8 cellular contexts compared by ENCODE assay signal in genomic region chr4:6278801-6279197, GRCh38. TPM values are rescaled to one million over a fixed set of nuclear protein-coding genes. Genes with fewer than 3 reads are reported as not detected.
DNase-seq lines count a peak whose midpoint lies in the region; ATAC-seq lines count a peak whose summit lies in the region.

No MANE protein-coding gene starts in this region.

- no peaks in the 10 kb centered on the region for H3K27me3 Mint-ChIP-seq in CD4-positive, alpha-beta memory T cell

- peak in 1 of 5 donors; percentile 3 for DNase-seq in CD4-positive, alpha-beta memory T cell
- peak in 1 of 2 donors; percentile 55 for DNase-seq in stimulated activated effector memory CD8-positive, alpha-beta T cell treated with anti-CD3 and anti-CD28 coated beads, Interleukin-12 subunit alpha, Interleukin-12 subunit beta, amount 100 ng/mL, for 72 hours (ENCODE audit: low spot score in 2 of 2)
- no peak for DNase-seq in NCI-H2227 (lab: John Stamatoyannopoulos, UW; ENCODE audit: unreplicated experiment)
- no peak for DNase-seq in NCI-H2029 (lab: John Stamatoyannopoulos, UW)
- DNase-seq in hepatic stellate cell (ENCODE audit: low spot score), result no peak

- peaks cover 4 to 16% (median 9%) of the 10 kb centered on the region in 4 donors for H3K4me1 Mint-ChIP-seq in CD4-positive, alpha-beta memory T cell
- H3K4me1 Mint-ChIP-seq in stimulated activated effector memory CD8-positive, alpha-beta T cell treated with anti-CD3 and anti-CD28 coated beads, Interleukin-12 subunit alpha, Interleukin-12 subunit beta, amount 100 ng/mL, for 72 hours, result peaks cover 17% of the 10 kb centered on the region

- H3K36me3 Mint-ChIP-seq in CD4-positive, alpha-beta memory T cell, result peaks cover 0 to 3% of the 10 kb centered on the region in 2 donors
- H3K36me3 Mint-ChIP-seq in stimulated activated effector memory CD8-positive, alpha-beta T cell treated with anti-CD3 and anti-CD28 coated beads, Interleukin-12 subunit alpha, Interleukin-12 subunit beta, amount 100 ng/mL, for 72 hours, result no peaks in the 10 kb centered on the region

- no peaks in the 10 kb centered on the region for H3K36me3 ChIP-seq in CD4-positive, alpha-beta memory T cell (ENCODE audit: insufficient read depth, low read length)
- H3K36me3 ChIP-seq in esophagus (ENCODE audit: control insufficient read depth in 2 of 2, insufficient read depth in 2 of 2, low read length in 1 of 2), result peaks cover 0 to 3% of the 10 kb centered on the region in 2 donors

- peak; percentile 92 for ATAC-seq in GM19455 (IDR thresholded peaks at IDR 0.05; ENCODE audit: unreplicated experiment)
- peak; percentile 90 for ATAC-seq in HG03457 (IDR thresholded peaks at IDR 0.05; ENCODE audit: unreplicated experiment)
- peak; percentile 73 for ATAC-seq in stimulated activated effector memory CD8-positive, alpha-beta T cell treated with anti-CD3 and anti-CD28 coated beads, Interleukin-12 subunit alpha, Interleukin-12 subunit beta, amount 100 ng/mL, for 72 hours

- intact Hi-C loops in CD4-positive, alpha-beta memory T cell (cut with micrococcal nuclease), result no loop called here

- no peak overlapping the region for H3K27ac ChIP-seq in CD4-positive, alpha-beta memory T cell (ENCODE audit: low read depth, low read length)
- H3K27ac ChIP-seq in esophagus (ENCODE audit: low read depth in 2 of 2, low read length in 1 of 2), result peak overlapping the region; percentile 22 to 53

- H3K9me3 ChIP-seq in CD4-positive, alpha-beta memory T cell (ENCODE audit: control insufficient read depth in 1 of 2, low read length in 2 of 2), result no peaks in the 10 kb centered on the region
- H3K9me3 ChIP-seq in esophagus (ENCODE audit: control insufficient read depth in 2 of 2, insufficient read depth in 1 of 2, low read depth in 1 of 2, low read length in 1 of 2), result no peaks in the 10 kb centered on the region

- no peaks in the 10 kb centered on the region for H3K27me3 ChIP-seq in CD4-positive, alpha-beta memory T cell (ENCODE audit: insufficient read depth, low read length)
- H3K27me3 ChIP-seq in esophagus (ENCODE audit: control insufficient read depth in 1 of 2, insufficient read depth in 2 of 2, low read length in 2 of 2), result no peaks in the 10 kb centered on the region

- no peaks in the 10 kb centered on the region for H3K9me3 Mint-ChIP-seq in CD4-positive, alpha-beta memory T cell
- no peaks in the 10 kb centered on the region for H3K9me3 Mint-ChIP-seq in stimulated activated effector memory CD8-positive, alpha-beta T cell treated with anti-CD3 and anti-CD28 coated beads, Interleukin-12 subunit alpha, Interleukin-12 subunit beta, amount 100 ng/mL, for 72 hours

- H3K4me3 ChIP-seq in CD4-positive, alpha-beta memory T cell (ENCODE audit: low read length in 2 of 2), result no peak overlapping the region
- H3K4me3 ChIP-seq in esophagus (ENCODE audit: low read depth in 1 of 2, low read length in 2 of 2), result no peak overlapping the region

- peak overlapping the region in 3 of 7 donors; percentile 51 to 79 (median 61) for H3K27ac Mint-ChIP-seq in CD4-positive, alpha-beta memory T cell
- peak overlapping the region; percentile 45 for H3K27ac Mint-ChIP-seq in stimulated activated effector memory CD8-positive, alpha-beta T cell treated with anti-CD3 and anti-CD28 coated beads, Interleukin-12 subunit alpha, Interleukin-12 subunit beta, amount 100 ng/mL, for 72 hours

- POLR2A ChIA-PET in CD4-positive, alpha-beta memory T cell (lab: Charles Lee; ENCODE audit: partially characterized antibody), result interaction anchor here (1.2 kb wide), 1 partner anchor 9 kb away, joined by 5 read pairs; the partner anchor contains the start of gene WFS1

- peak overlapping the region in 6 of 8 donors; percentile 22 to 73 (median 42) for H3K4me3 Mint-ChIP-seq in CD4-positive, alpha-beta memory T cell
- peak overlapping the region; percentile 27 for H3K4me3 Mint-ChIP-seq in stimulated activated effector memory CD8-positive, alpha-beta T cell treated with anti-CD3 and anti-CD28 coated beads, Interleukin-12 subunit alpha, Interleukin-12 subunit beta, amount 100 ng/mL, for 72 hours

- CTCF ChIA-PET in CD4-positive, alpha-beta memory T cell (lab: Charles Lee; ENCODE audit: partially characterized antibody), result interaction anchor here (1.1 to 2.1 kb wide), 4 partner anchors 14 to 53 kb away, joined by 3 to 5 read pairs (median 4); no protein-coding TSS in a partner anchor

- H3K4me1 ChIP-seq in CD4-positive, alpha-beta memory T cell (ENCODE audit: insufficient read depth, low read length), result peaks cover 14% of the 10 kb centered on the region
- H3K4me1 ChIP-seq in esophagus (ENCODE audit: control insufficient read depth in 2 of 2, insufficient read depth in 2 of 2, low read length in 1 of 2), result peaks cover 2 to 36% of the 10 kb centered on the region in 2 donors

- WGBS in esophagus, 2 donors, result 43 to 55% methylated on average over 10 of the region's 10 CpGs

RNA-seq across cellular contexts. Expression of gene WFS1, which starts 9.1 kb away (rescaled TPM):
- 1 to 10 TPM; 5.4 to 5.5 TPM for total RNA-seq in CD4-positive, alpha-beta memory T cell
- 1 to 10 TPM; 2.6 to 3.2 TPM for polyA plus RNA-seq in CD4-positive, alpha-beta memory T cell
- polyA plus RNA-seq in esophagus, result 1 to 10 TPM; 4.6 to 8.2 TPM
